Comparison of ENCODE assay signal across 23 cellular contexts in genomic region chr7:120588411-120588810, GRCh38.
"Had no signal": no experiment of that assay in that cellular context is flagged by ENCODE, and none has a peak within 500 bp of the region (broad histone marks: within the 10 kb centered on the region; RNA-seq: fewer than 3 reads in every experiment).

No MANE protein-coding gene starts in this region.

- H3K27me3 Mint-ChIP-seq: activated B cell treated with CpG ODN at 0.5 μM for 24 hours; activated CD4-positive, alpha-beta memory T cell treated with anti-CD3 and anti-CD28 coated beads for 36 hours; naive thymus-derived CD4-positive, alpha-beta T cell; T-cell had no signal

- H3K36me3 Mint-ChIP-seq: activated CD4-positive, alpha-beta memory T cell treated with anti-CD3 and anti-CD28 coated beads for 36 hours; activated naive CD8-positive, alpha-beta T cell treated with anti-CD3 and anti-CD28 coated beads, Interleukin-2, amount 10 ng/mL, durations not matched to agents 7 days and 5 days; naive thymus-derived CD4-positive, alpha-beta T cell; T-cell had no signal

- H3K27ac Mint-ChIP-seq: activated B cell treated with CpG ODN at 0.5 μM for 24 hours; activated CD4-positive, alpha-beta memory T cell treated with anti-CD3 and anti-CD28 coated beads for 36 hours; activated naive CD8-positive, alpha-beta T cell treated with anti-CD3 and anti-CD28 coated beads, Interleukin-2, amount 10 ng/mL, durations not matched to agents 7 days and 5 days; endodermal cell; naive thymus-derived CD4-positive, alpha-beta T cell; T-cell had no signal

- H3K9me3 Mint-ChIP-seq: activated B cell treated with CpG ODN at 0.5 μM for 24 hours; activated CD4-positive, alpha-beta memory T cell treated with anti-CD3 and anti-CD28 coated beads for 36 hours; endodermal cell had no signal

- DNase-seq: activated B cell treated with CpG ODN at 0.5 μM for 24 hours; activated CD4-positive, alpha-beta memory T cell treated with anti-CD3 and anti-CD28 coated beads for 36 hours; activated CD4-positive, alpha-beta T cell treated with anti-CD3 and anti-CD28 coated beads for 4 hours; activated naive CD4-positive, alpha-beta T cell; activated naive CD8-positive, alpha-beta T cell treated with anti-CD3 and anti-CD28 coated beads, Interleukin-2, amount 10 ng/mL, durations not matched to agents 7 days and 5 days; amygdala; body of pancreas; endodermal cell; erythroblast; gastrocnemius medialis; left ventricle myocardium inferior; mammary epithelial cell; mucosa of descending colon; naive thymus-derived CD4-positive, alpha-beta T cell; nucleus accumbens; posterior cingulate gyrus; retina; stimulated activated naive CD8-positive, alpha-beta T cell treated with anti-CD3 and anti-CD28 coated beads, Interleukin-15, Interleukin-2, amounts not matched to agents 100 U/mL and 50 U/mL, for 24 hours; substantia nigra; T-cell had no signal

- H3K4me3 Mint-ChIP-seq: activated B cell treated with CpG ODN at 0.5 μM for 24 hours; activated CD4-positive, alpha-beta memory T cell treated with anti-CD3 and anti-CD28 coated beads for 36 hours; activated naive CD8-positive, alpha-beta T cell treated with anti-CD3 and anti-CD28 coated beads, Interleukin-2, amount 10 ng/mL, durations not matched to agents 7 days and 5 days; endodermal cell; naive thymus-derived CD4-positive, alpha-beta T cell; T-cell had no signal

- ATAC-seq: body of pancreas; gastrocnemius medialis; mucosa of descending colon; naive thymus-derived CD4-positive, alpha-beta T cell; stimulated activated naive CD8-positive, alpha-beta T cell treated with anti-CD3 and anti-CD28 coated beads, Interleukin-15, Interleukin-2, amounts not matched to agents 100 U/mL and 50 U/mL, for 24 hours; T-cell had no signal

- H3K4me1 Mint-ChIP-seq: activated B cell treated with CpG ODN at 0.5 μM for 24 hours; activated naive CD8-positive, alpha-beta T cell treated with anti-CD3 and anti-CD28 coated beads, Interleukin-2, amount 10 ng/mL, durations not matched to agents 7 days and 5 days; naive thymus-derived CD4-positive, alpha-beta T cell; T-cell had no signal

- FAIRE-seq: keratinocyte, urothelium cell line had no signal

- H3K4me3 ChIP-seq: body of pancreas, gastrocnemius medialis, left ventricle myocardium inferior, mucosa of descending colon, tibial nerve had no signal
